In genomic region chr1:119377594-119377993, GRCh38 we compare ENCODE assay signal across 6 cellular contexts. TPM values are rescaled to one million over a fixed set of nuclear protein-coding genes. Genes with fewer than 3 reads are reported as not detected.
"Had no signal": no experiment of that assay in that cellular context is flagged by ENCODE, and none has a peak within 500 bp of the region (broad histone marks: within the 10 kb centered on the region; RNA-seq: fewer than 3 reads in every experiment).

No MANE protein-coding gene starts in this region.

RNA-seq across cellular contexts. Expression of gene HAO2, which starts 9.0 kb away (rescaled TPM):
- total RNA-seq: HT-29, HT1080, IMR-90, K562 had no signal
- polyA plus RNA-seq: IgD-negative memory B cell, IMR-90, K562 had no signal

RNA-seq across cellular contexts. Expression of gene HSD3B2, which starts 37.4 kb away (rescaled TPM):
- total RNA-seq: HepG2, HT-29, HT1080, IMR-90 had no signal
- polyA plus RNA-seq: IgD-negative memory B cell, IMR-90, K562 had no signal
